In the genomic region with DNA sequence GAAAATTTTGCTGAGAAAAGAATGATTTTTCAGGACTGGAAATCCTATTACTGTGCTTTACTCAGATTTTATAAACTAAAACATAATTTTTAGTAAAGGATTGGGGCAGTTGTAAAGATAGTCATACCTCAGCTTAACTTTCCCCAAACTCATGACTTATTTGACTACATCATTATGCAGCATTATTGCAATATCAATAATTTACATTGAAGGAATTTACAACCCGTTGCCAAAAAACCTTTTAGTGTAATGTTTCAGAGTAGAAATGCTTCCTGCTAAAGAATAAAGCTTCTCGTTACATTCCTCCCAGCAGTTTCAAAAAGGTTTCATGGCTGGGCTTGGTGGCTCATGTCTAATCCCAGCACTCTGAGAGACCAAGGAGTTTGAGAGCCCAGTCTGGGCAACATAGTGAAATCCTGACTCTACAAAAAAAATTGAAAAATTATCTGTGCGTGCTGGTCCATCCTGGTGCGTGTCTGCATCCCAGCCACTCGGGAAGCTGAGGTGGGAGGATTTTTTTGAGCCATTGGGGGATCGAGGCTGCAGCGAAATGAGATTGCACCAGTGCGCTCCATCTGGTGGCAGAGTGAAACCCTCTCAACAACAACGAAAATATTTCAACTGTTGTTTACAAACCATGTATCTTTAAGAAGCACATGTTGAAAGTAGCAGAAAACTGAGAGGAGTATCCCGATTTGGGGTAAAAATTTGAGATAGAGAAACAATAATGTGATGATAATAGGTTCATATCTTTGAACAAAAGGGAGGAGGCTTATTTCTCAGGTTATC, we compare ENCODE assay signal across 8 cellular contexts. TPM values are rescaled to one million over a fixed set of nuclear protein-coding genes. Genes with fewer than 3 reads are reported as not detected.
DNase-seq lines count a peak whose midpoint lies in the region; ATAC-seq, FAIRE-seq and TF ChIP-seq lines count a peak whose summit lies in the region.

No MANE protein-coding gene starts in this region.

- peak overlapping the region; percentile 93 for H3K4me3 ChIP-seq in BE2C (ENCODE audit: low read depth, low read length)
- peak overlapping the region; percentile 1 for H3K4me3 ChIP-seq in effector memory CD4-positive, alpha-beta T cell (ENCODE audit: insufficient read depth, low read depth, low read length, poor library complexity, severe bottlenecking)

- no peaks in the 10 kb centered on the region for H3K27me3 Mint-ChIP-seq in T-helper 17 cell
- H3K27me3 Mint-ChIP-seq in naive thymus-derived CD8-positive, alpha-beta T cell: no peaks in the 10 kb centered on the region

- peak overlapping the region; percentile 94 for H3K27ac Mint-ChIP-seq in T-helper 17 cell
- peak overlapping the region; percentile 29 to 91 (median 63) for H3K27ac Mint-ChIP-seq in naive thymus-derived CD8-positive, alpha-beta T cell

- H3K27me3 ChIP-seq in BE2C: no peaks in the 10 kb centered on the region
- H3K27me3 ChIP-seq in effector memory CD4-positive, alpha-beta T cell (replicated peaks; ENCODE audit: control insufficient read depth, insufficient read depth, low read length, poor library complexity, severe bottlenecking): no peaks in the 10 kb centered on the region

- DNase-seq in BE2C (peak; percentile 44), GM18507 (ENCODE audit: extremely low spot score, insufficient read length, low read depth) (no peak), T-helper 17 cell (peak in 1 of 3 donors; percentile 16), iPS-NIHi11 (ENCODE audit: low spot score) (no peak)
- peak in 1 of 3 donors; percentile 18 for DNase-seq in effector memory CD4-positive, alpha-beta T cell
- DNase-seq in naive thymus-derived CD8-positive, alpha-beta T cell: peak in 6 of 10 donors; percentile 13 to 47 (median 34)

- peaks cover 10% of the 10 kb centered on the region for H3K36me3 ChIP-seq in BE2C
- H3K36me3 ChIP-seq in effector memory CD4-positive, alpha-beta T cell (ENCODE audit: control insufficient read depth, insufficient read depth, low read length): no peaks in the 10 kb centered on the region

- H3K4me1 Mint-ChIP-seq in T-helper 17 cell: peaks cover 53% of the 10 kb centered on the region
- peaks cover 29 to 80% (median 71%) of the 10 kb centered on the region in 4 donors for H3K4me1 Mint-ChIP-seq in naive thymus-derived CD8-positive, alpha-beta T cell

- no peak for ATAC-seq in T-helper 17 cell
- no peak for ATAC-seq in naive thymus-derived CD8-positive, alpha-beta T cell
- ATAC-seq in GM18858 (IDR thresholded peaks at IDR 0.05; ENCODE audit: unreplicated experiment): no peak
- no peak for ATAC-seq in HG03135 (IDR thresholded peaks at IDR 0.05; ENCODE audit: unreplicated experiment)

- no peaks in the 10 kb centered on the region for H3K4me1 ChIP-seq in BE2C
- H3K4me1 ChIP-seq in effector memory CD4-positive, alpha-beta T cell (ENCODE audit: control insufficient read depth, insufficient read depth, low read length, poor library complexity, severe bottlenecking): peaks cover 51% of the 10 kb centered on the region

- H3K36me3 Mint-ChIP-seq in T-helper 17 cell (ENCODE audit: low read depth): no peaks in the 10 kb centered on the region
- peaks cover 0 to 2% (median 0%) of the 10 kb centered on the region in 3 donors for H3K36me3 Mint-ChIP-seq in naive thymus-derived CD8-positive, alpha-beta T cell

- TF ChIP-seq CTCF in BE2C (IDR thresholded peaks at IDR 0.05; ENCODE audit: low read depth, low read length): peak; percentile 73

- POLR2A ChIA-PET in naive thymus-derived CD8-positive, alpha-beta T cell (lab: Charles Lee): interaction anchor here (0.6 to 8.0 kb wide), 5 partner anchors 12 to 604 kb away, joined by 3 to 346 read pairs (median 4); a partner anchor contains a TSS

- no peaks in the 10 kb centered on the region for H3K9me3 Mint-ChIP-seq in naive thymus-derived CD8-positive, alpha-beta T cell

- peak overlapping the region; percentile 96 for H3K4me3 Mint-ChIP-seq in T-helper 17 cell
- H3K4me3 Mint-ChIP-seq in naive thymus-derived CD8-positive, alpha-beta T cell: peak overlapping the region; percentile 64 to 98 (median 90)

- no peaks in the 10 kb centered on the region for H3K9me3 ChIP-seq in BE2C
- H3K9me3 ChIP-seq in T-helper 17 cell (ENCODE audit: control insufficient read depth, low read length, poor library complexity, severe bottlenecking): no peaks in the 10 kb centered on the region
- no peaks in the 10 kb centered on the region for H3K9me3 ChIP-seq in effector memory CD4-positive, alpha-beta T cell (ENCODE audit: control insufficient read depth, low read length)

- peak; percentile 80 for FAIRE-seq in GM18507 (lab: Jason Lieb, UNC)

- H3K27ac ChIP-seq in effector memory CD4-positive, alpha-beta T cell (ENCODE audit: insufficient read depth, low read length, poor library complexity, severe bottlenecking): no peak overlapping the region

RNA-seq across cellular contexts. Expression of a gene that starts 4.4 kb away (rescaled TPM):
- 46.1 TPM for polyA plus RNA-seq in BE2C (2012; ENCODE audit: insufficient read depth, insufficient read length, low read depth)
- total RNA-seq in T-helper 17 cell: 100 to 1,000 TPM; 101 to 121 TPM
- total RNA-seq in naive thymus-derived CD8-positive, alpha-beta T cell: 10 to 100 TPM; 68.0 to 68.1 TPM
- 10 to 100 TPM; 35.9 to 45.6 (median 44.7) TPM for polyA plus RNA-seq in naive thymus-derived CD8-positive, alpha-beta T cell

Comparison
In these comparisons a context has a peak if more than half of its experiments do, and no peak if none do; other contexts are left out.
1. DNase-seq: peak in BE2C (single experiment) and naive thymus-derived CD8-positive, alpha-beta T cell (6 of 10); none in GM18507 (single experiment) and iPS-NIHi11 (single experiment).